Comparison of ENCODE assay signal across 7 cellular contexts in genomic region chrX:119757979-119758681, GRCh38. TPM values are rescaled to one million over a fixed set of nuclear protein-coding genes. Genes with fewer than 3 reads are reported as not detected.
DNase-seq lines count a peak whose midpoint lies in the region; ATAC-seq and TF ChIP-seq lines count a peak whose summit lies in the region.

Gene SOWAHD (plus strand): TSS chrX:119758588. CDS start chrX:119758668, 80 bp downstream.

- TF ChIP-seq POLR2A in ovary (IDR thresholded peaks at IDR 0.05): no peak

- H3K27me3 ChIP-seq in ovary: no peaks in the 10 kb centered on the region

- no peak for TF ChIP-seq EP300 in ovary (IDR thresholded peaks at IDR 0.05)

- intact Hi-C loops in ovary (cut with DNase I): no loop called here

- no peaks in the 10 kb centered on the region for H3K4me1 ChIP-seq in ovary (ENCODE audit: insufficient read depth)

- no peaks in the 10 kb centered on the region for H3K36me3 ChIP-seq in ovary

- peak within 1 kb of the TSS; percentile 32 for H3K4me3 ChIP-seq in ovary

- no peaks in the 10 kb centered on the region for H3K9me3 Mint-ChIP-seq in glutamatergic neuron (ENCODE audit: unreplicated experiment)

- H3K4me1 Mint-ChIP-seq in glutamatergic neuron (ENCODE audit: low read depth, unreplicated experiment): peaks cover 2% of the 10 kb centered on the region

- TF ChIP-seq CTCF in GM13976 (IDR thresholded peaks at IDR 0.05; ENCODE audit: borderline replicate concordance, control extremely low read depth, extremely low read depth, insufficient read depth, missing control alignments): no peak
- TF ChIP-seq CTCF in glutamatergic neuron (IDR thresholded peaks at IDR 0.05; ENCODE audit: partially characterized antibody, unreplicated experiment): no peak
- no peak for TF ChIP-seq CTCF in ovary (IDR thresholded peaks at IDR 0.05)

- 25 to 32% (median 29%) methylated on average over 48 to 51 of the region's 51 CpGs for WGBS in ovary, 3 donors

- DNase-seq in GM13976 (ENCODE audit: low spot score) (peak; percentile 49), NCI-H1105 treated with DMSO at 0.1 percent for 48 hours (lab: John Stamatoyannopoulos, UW) (peak; percentile 32), glutamatergic neuron (peak; percentile 36), ovary (peak; percentile 33 to 60 (median 47))
- peak; percentile 9 for DNase-seq in activated effector memory CD4-positive, alpha-beta T cell treated with Interleukin-2 at 50 U/mL for 16 hours

- no peaks in the 10 kb centered on the region for H3K27me3 Mint-ChIP-seq in glutamatergic neuron (ENCODE audit: unreplicated experiment)

- peak within 1 kb of the TSS in 1 of 2 donors; percentile 42 for H3K27ac ChIP-seq in ovary

- in situ Hi-C loops in GM13976 (cut with MboI; ENCODE audit: low sequenced_read_pairs, unreplicated experiment): no loop called here

- no peaks in the 10 kb centered on the region for H3K36me3 Mint-ChIP-seq in glutamatergic neuron (ENCODE audit: unreplicated experiment)

- H3K4me3 Mint-ChIP-seq in glutamatergic neuron (ENCODE audit: unreplicated experiment): peak within 1 kb of the TSS; percentile 67

- H3K9me3 ChIP-seq in ovary: no peaks in the 10 kb centered on the region

- no peak within 1 kb of the TSS for H3K27ac Mint-ChIP-seq in glutamatergic neuron (ENCODE audit: unreplicated experiment)

- ATAC-seq in GM18498 (IDR thresholded peaks at IDR 0.05; ENCODE audit: unreplicated experiment): no peak
- ATAC-seq in GM18511 (IDR thresholded peaks at IDR 0.05; ENCODE audit: unreplicated experiment): no peak

RNA-seq across cellular contexts. Expression of gene SOWAHD, which starts in this region (rescaled TPM):
- total RNA-seq in glutamatergic neuron (ENCODE audit: unreplicated experiment): not detected
- total RNA-seq in ovary: 1 to 10 TPM in 1 of 7 donors, under 1 TPM in 4, not detected in 2; 0.25 to 2.3 (median 0.58) TPM
- polyA plus RNA-seq in ovary: under 1 TPM; 0.12 to 0.27 TPM

Comparison
In these comparisons a context has a peak if more than half of its experiments do, and no peak if none do; other contexts are left out.
1. Peak in DNase-seq in glutamatergic neuron; RNA of the gene not detected or under 1 TPM.